Comparison of ENCODE assay signal across 8 cellular contexts in genomic region chr2:20596193-20596972, GRCh38. TPM values are rescaled to one million over a fixed set of nuclear protein-coding genes. Genes with fewer than 3 reads are reported as not detected.
DNase-seq lines count a peak whose midpoint lies in the region; ATAC-seq and TF ChIP-seq lines count a peak whose summit lies in the region.

No MANE protein-coding gene starts in this region.

- H3K4me3 Mint-ChIP-seq in effector memory CD8-positive, alpha-beta T cell, result peak overlapping the region in 1 of 2 donors; percentile 59

- H3K27ac ChIP-seq in HUES6 (ENCODE audit: low read depth, low read length), result peak overlapping the region; percentile 12; the same call in 1 of the 2 replicates
- peak overlapping the region; percentile 65 to 69 (median 68) for H3K27ac ChIP-seq in sigmoid colon

- H3K9me3 Mint-ChIP-seq in effector memory CD8-positive, alpha-beta T cell, result no peaks in the 10 kb centered on the region

- peak overlapping the region; percentile 89 to 90 for H3K27ac Mint-ChIP-seq in effector memory CD8-positive, alpha-beta T cell

- intact Hi-C loops in sigmoid colon (cut with DNase I), result no loop called here

- TF ChIP-seq CTCF in sigmoid colon (IDR thresholded peaks at IDR 0.05), result no peak

- no peaks in the 10 kb centered on the region for H3K27me3 ChIP-seq in HUES6 (ENCODE audit: control insufficient read depth, insufficient read depth, low read length)
- no peaks in the 10 kb centered on the region for H3K27me3 ChIP-seq in sigmoid colon

- no peak for DNase-seq in effector memory CD8-positive, alpha-beta T cell
- DNase-seq in sigmoid colon, result no peak
- DNase-seq in NCI-H774 (lab: John Stamatoyannopoulos, UW), result no peak
- no peak for DNase-seq in stimulated activated CD4-positive, alpha-beta T cell treated with anti-CD3 and anti-CD28 coated beads, Interleukin-2, amount 100 ng/mL, for 24 hours
- DNase-seq in NCI-H69 (lab: John Stamatoyannopoulos, UW), result no peak
- DNase-seq in pons (ENCODE audit: low spot score), result no peak

- 88 to 92% methylated on average over 4 of the region's 4 CpGs for WGBS in sigmoid colon, 2 donors

- no peak for TF ChIP-seq POLR2A in sigmoid colon (IDR thresholded peaks at IDR 0.05)

- no peak overlapping the region for H3K4me3 ChIP-seq in HUES6 (ENCODE audit: low read depth, low read length)
- H3K4me3 ChIP-seq in sigmoid colon, result no peak overlapping the region

- H3K4me1 ChIP-seq in HUES6 (ENCODE audit: control insufficient read depth, insufficient read depth, low read length) (peaks cover 50% of the 10 kb centered on the region), sigmoid colon (peaks cover 0 to 57% (median 41%) of the 10 kb centered on the region in 4 donors)

- H3K9ac ChIP-seq in HUES6 (ENCODE audit: low read length), result no peak overlapping the region

- no peak for TF ChIP-seq EP300 in sigmoid colon (IDR thresholded peaks at IDR 0.05)

- no peaks in the 10 kb centered on the region for H3K9me3 ChIP-seq in HUES6 (ENCODE audit: control insufficient read depth, insufficient read depth, low read depth, low read length)
- H3K9me3 ChIP-seq in sigmoid colon, result no peaks in the 10 kb centered on the region

- H3K36me3 ChIP-seq in HUES6 (ENCODE audit: control insufficient read depth, insufficient read depth, low read length), result no peaks in the 10 kb centered on the region
- no peaks in the 10 kb centered on the region for H3K36me3 ChIP-seq in sigmoid colon

- no peaks in the 10 kb centered on the region for H3K27me3 Mint-ChIP-seq in effector memory CD8-positive, alpha-beta T cell

- peaks cover 15% of the 10 kb centered on the region in 2 donors for H3K4me1 Mint-ChIP-seq in effector memory CD8-positive, alpha-beta T cell (ENCODE audit: low read depth in 2 of 2)

- H3K36me3 Mint-ChIP-seq in effector memory CD8-positive, alpha-beta T cell (ENCODE audit: insufficient read depth), result no peaks in the 10 kb centered on the region

- ATAC-seq in GM21381 (IDR thresholded peaks at IDR 0.05; ENCODE audit: unreplicated experiment), result peak; percentile 2
- no peak for ATAC-seq in effector memory CD8-positive, alpha-beta T cell (replicated peaks)

RNA-seq across cellular contexts. Expression of gene HS1BP3, which starts 54.5 kb away (rescaled TPM):
- 10 to 100 TPM; 32.3 to 54.6 (median 41.8) TPM for total RNA-seq in sigmoid colon
- polyA plus RNA-seq in sigmoid colon, result 10 to 100 TPM; 25.2 to 36.3 (median 25.3) TPM
